Comparison of ENCODE assay signal across 18 cellular contexts in the genomic region with DNA sequence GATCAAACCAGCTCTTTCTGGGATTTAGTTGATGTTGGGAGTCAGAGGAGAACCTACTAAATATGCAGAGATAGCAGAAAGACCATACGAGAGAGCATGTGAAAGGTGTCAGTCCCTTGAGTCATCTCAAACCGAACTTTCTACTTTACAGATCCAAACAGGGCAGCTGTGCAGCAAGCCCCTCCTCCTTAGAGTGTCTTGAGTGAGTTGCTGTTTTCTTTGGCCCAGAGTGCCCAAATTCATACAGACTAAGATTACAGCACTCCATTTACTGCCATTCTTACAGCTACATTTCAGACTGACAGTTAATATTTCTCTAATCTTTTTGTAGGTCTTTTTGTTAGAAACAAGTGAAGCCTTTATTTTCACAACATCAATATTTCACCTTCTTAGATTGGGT. TPM values are rescaled to one million over a fixed set of nuclear protein-coding genes. Genes with fewer than 3 reads are reported as not detected.
DNase-seq lines count a peak whose midpoint lies in the region; ATAC-seq, FAIRE-seq and TF ChIP-seq lines count a peak whose summit lies in the region.
"Had no signal": no experiment of that assay in that cellular context is flagged by ENCODE, and none has a peak within 500 bp of the region (broad histone marks: within the 10 kb centered on the region; RNA-seq: fewer than 3 reads in every experiment).

No MANE protein-coding gene starts in this region.

- no peaks in the 10 kb centered on the region for H3F3A ChIP-seq in smooth muscle cell (ENCODE audit: low read depth)

- no peaks in the 10 kb centered on the region for H3K36me3 ChIP-seq in KMS-11 (ENCODE audit: insufficient read depth)
- H3K36me3 ChIP-seq in small intestine (ENCODE audit: control insufficient read depth in 2 of 2, insufficient read depth in 2 of 2, low read length in 2 of 2), result no peaks in the 10 kb centered on the region
- H3K36me3 ChIP-seq in smooth muscle cell (ENCODE audit: low read depth), result no peaks in the 10 kb centered on the region

- peak overlapping the region; percentile 27; the same call in 1 of the 2 replicates for H2AFZ ChIP-seq in KMS-11 (ENCODE audit: low read depth)
- no peak overlapping the region for H2AFZ ChIP-seq in smooth muscle cell (ENCODE audit: low read depth)
- H2AFZ ChIP-seq: hepatocyte had no signal

- H3K27me3 ChIP-seq in KMS-11 (ENCODE audit: insufficient read depth, low read depth) (no peaks in the 10 kb centered on the region), small intestine (ENCODE audit: control insufficient read depth in 2 of 2, insufficient read depth in 2 of 2, low read length in 2 of 2) (no peaks in the 10 kb centered on the region), smooth muscle cell (ENCODE audit: low read depth) (no peaks in the 10 kb centered on the region)
- H3K27me3 ChIP-seq: hepatocyte had no signal

- peak overlapping the region; percentile 43 for H3K4me2 ChIP-seq in KMS-11
- no peak overlapping the region for H3K4me2 ChIP-seq in smooth muscle cell
- H3K4me2 ChIP-seq: hepatocyte had no signal

- no peak for TF ChIP-seq CTCF in KMS-11 (conservative IDR thresholded peaks at IDR 0.05; ENCODE audit: low read depth, low read length)
- TF ChIP-seq CTCF in fibroblast of mammary gland (conservative IDR thresholded peaks at IDR 0.05; ENCODE audit: control insufficient read depth, insufficient read depth, low read depth, low read length), result no peak
- TF ChIP-seq CTCF in smooth muscle cell (IDR thresholded peaks at IDR 0.05; ENCODE audit: borderline replicate concordance, insufficient read depth, poor library complexity, severe bottlenecking), result no peak

- H3K4me1 ChIP-seq in KMS-11 (ENCODE audit: low read depth, poor library complexity, severe bottlenecking) (peaks cover 83% of the 10 kb centered on the region), small intestine (ENCODE audit: control insufficient read depth in 2 of 2, insufficient read depth in 1 of 2, low read depth in 1 of 2, low read length in 1 of 2) (no peaks in the 10 kb centered on the region), smooth muscle cell (ENCODE audit: low read depth) (peaks cover 4% of the 10 kb centered on the region)

- DNase-seq in DMS79 (lab: John Stamatoyannopoulos, UW) (peak; percentile 29), GM19239 (ENCODE audit: insufficient read length, low spot score) (no peak), fibroblast of mammary gland (ENCODE audit: low read depth) (peak; percentile 77), small intestine (no peak), smooth muscle cell (lab: John Stamatoyannopoulos, UW; ENCODE audit: unreplicated experiment) (no peak)
- no peak for DNase-seq in activated CD8-positive, alpha-beta memory T cell treated with anti-CD3 and anti-CD28 coated beads for 24 hours
- DNase-seq: activated CD4-positive, CD25-positive, alpha-beta regulatory T cell; activated T-cell treated with anti-CD3 and anti-CD28 coated beads, Interleukin-2, amount 50 U/mL, for 24 hours; AML-193; amygdala; effector CD8-positive, alpha-beta T cell; NCI-H1092; NK-92 treated with Interleukin-12 subunit alpha and Interleukin-12 subunit beta, amount 100 ng/mL, for 24 hours; stimulated activated CD4-positive, alpha-beta T cell treated with anti-CD3 and anti-CD28 coated beads, Interleukin-4, amount 100 ng/mL, for 4 hours had no signal

- H3K79me2 ChIP-seq in KMS-11 (ENCODE audit: insufficient read depth, low read depth) (no peaks in the 10 kb centered on the region), smooth muscle cell (ENCODE audit: low read depth) (no peaks in the 10 kb centered on the region)
- H3K79me2 ChIP-seq: hepatocyte had no signal

- peak overlapping the region; percentile 1; the same call in 1 of the 2 replicates for H3K9ac ChIP-seq in KMS-11
- no peak overlapping the region for H3K9ac ChIP-seq in smooth muscle cell (ENCODE audit: low read depth)

- peak overlapping the region; percentile 43 for H3K27ac ChIP-seq in KMS-11
- no peak overlapping the region for H3K27ac ChIP-seq in small intestine (ENCODE audit: low read depth in 1 of 2, low read length in 1 of 2)
- H3K27ac ChIP-seq in smooth muscle cell (ENCODE audit: low read depth), result no peak overlapping the region
- H3K27ac ChIP-seq: hepatocyte had no signal

- 11 to 26% (median 21%) methylated on average over 2 of the region's 2 CpGs for WGBS in small intestine, 3 donors
- 63% methylated on average over 2 of the region's 2 CpGs for WGBS in smooth muscle cell (ENCODE audit: low lambda C conversion rate)

- H3K4me3 ChIP-seq in KMS-11 (IDR thresholded peaks at IDR 0.05; ENCODE audit: insufficient read depth, low read depth, low read length) (no peak overlapping the region), fibroblast of mammary gland (ENCODE audit: control insufficient read depth, low read depth, low read length) (no peak overlapping the region), small intestine (ENCODE audit: low read depth in 1 of 2, low read length in 2 of 2) (no peak overlapping the region), smooth muscle cell (no peak overlapping the region)
- H3K4me3 ChIP-seq: hepatocyte had no signal

- peak; percentile 74 for FAIRE-seq in GM19239 (lab: Jason Lieb, UNC)
- no peak for FAIRE-seq in small intestine (lab: Jason Lieb, UNC)
- FAIRE-seq: HTR-8/SVneo had no signal

- no peak for ATAC-seq in HG03571 (IDR thresholded peaks at IDR 0.05; ENCODE audit: unreplicated experiment)

- H3K9me3 ChIP-seq in small intestine (ENCODE audit: control insufficient read depth, low read depth), result no peaks in the 10 kb centered on the region
- H3K9me3 ChIP-seq in smooth muscle cell (replicated peaks; ENCODE audit: low read depth), result no peaks in the 10 kb centered on the region

- H4K20me1 ChIP-seq in KMS-11 (ENCODE audit: insufficient read depth) (no peaks in the 10 kb centered on the region), smooth muscle cell (ENCODE audit: low read depth) (no peaks in the 10 kb centered on the region)

RNA-seq across cellular contexts. Expression of a gene that starts 53.4 kb away (rescaled TPM):
- polyA plus RNA-seq in small intestine (1 to 10 TPM in 1 of 3 donors, under 1 TPM in 2; 0.27 to 2.3 (median 0.45) TPM), smooth muscle cell (0.30 TPM in 1 of 2 replicates, not detected in the other)
- 0.22 and 0.49 TPM in 2 replicates for total RNA-seq in smooth muscle cell

Comparison
In these comparisons a context has a peak if more than half of its experiments do, and no peak if none do; other contexts are left out.
1. DNase-seq: peak in DMS79 (single experiment) and fibroblast of mammary gland (single experiment); none in GM19239 (single experiment), activated CD8-positive, alpha-beta memory T cell treated with anti-CD3 and anti-CD28 coated beads for 24 hours (single experiment), small intestine (single experiment) and smooth muscle cell (single experiment).